8 cellular contexts compared by ENCODE assay signal in the genomic region with DNA sequence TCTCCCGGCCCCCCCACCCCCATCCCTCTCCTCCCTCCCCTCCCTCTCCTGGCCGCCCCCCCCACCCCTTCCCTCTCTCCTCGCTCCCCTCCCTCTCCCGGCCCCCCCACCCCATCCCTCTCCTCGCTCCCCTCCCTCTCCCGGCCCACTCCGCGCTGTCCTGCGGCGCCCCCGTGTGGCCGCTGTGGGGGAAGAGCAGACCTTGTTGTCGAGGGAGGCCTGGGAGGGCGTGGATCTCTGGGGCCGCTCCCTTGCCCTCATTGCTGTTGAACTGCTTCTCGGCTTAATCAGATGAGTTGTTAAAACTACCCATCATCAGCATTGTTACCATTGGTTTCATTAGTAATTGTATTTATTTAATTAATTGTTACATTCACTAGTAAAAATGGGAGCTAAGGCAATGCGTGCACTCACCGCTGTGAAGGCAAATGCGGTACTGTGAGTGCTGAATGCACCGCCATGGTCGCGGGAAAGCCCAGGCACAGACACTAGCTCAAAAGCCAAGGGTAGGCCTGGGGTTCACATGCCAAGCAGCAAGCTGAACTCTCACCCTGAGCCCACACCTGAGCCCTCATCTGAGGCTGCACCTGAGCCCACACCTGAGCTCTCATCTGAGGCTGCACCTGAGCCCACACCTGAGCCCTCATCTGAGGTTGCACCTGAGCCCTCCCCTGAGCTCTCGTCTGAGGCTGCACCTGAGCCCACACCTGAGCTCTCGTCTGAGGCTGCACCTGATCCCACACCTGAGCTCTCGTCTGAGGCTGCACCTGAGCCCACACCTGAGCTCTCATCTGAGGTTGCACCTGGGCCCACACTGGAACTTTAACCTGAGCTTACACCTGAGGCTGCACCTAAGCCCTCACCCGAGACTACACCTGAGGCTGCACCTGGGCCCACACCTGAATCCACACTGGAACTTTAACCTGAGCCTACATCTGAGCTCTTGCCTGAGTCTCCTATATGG. TPM values are rescaled to one million over a fixed set of nuclear protein-coding genes. Genes with fewer than 3 reads are reported as not detected.
DNase-seq lines count a peak whose midpoint lies in the region; ATAC-seq and TF ChIP-seq lines count a peak whose summit lies in the region.

No MANE protein-coding gene starts in this region.

- H3K27ac ChIP-seq in DND-41 (ENCODE audit: low read length) (no peak overlapping the region), SU-DHL-6 (ENCODE audit: low read depth, low read length) (no peak overlapping the region), cardiac muscle cell (no peak overlapping the region)

- H3K36me3 Mint-ChIP-seq in activated naive CD4-positive, alpha-beta T cell treated with anti-CD3 and anti-CD28 coated beads, Interleukin-2, amount 50 U/mL, for 24 hours: no peaks in the 10 kb centered on the region

- no peaks in the 10 kb centered on the region for H3K9me3 Mint-ChIP-seq in activated naive CD4-positive, alpha-beta T cell treated with anti-CD3 and anti-CD28 coated beads, Interleukin-2, amount 50 U/mL, for 24 hours

- H3K27me3 ChIP-seq in DND-41 (ENCODE audit: insufficient read depth, low read length, poor library complexity) (no peaks in the 10 kb centered on the region), Loucy (ENCODE audit: insufficient read depth, low read length, poor library complexity, severe bottlenecking) (no peaks in the 10 kb centered on the region), SU-DHL-6 (ENCODE audit: low read length) (no peaks in the 10 kb centered on the region), cardiac muscle cell (no peaks in the 10 kb centered on the region)

- H3K79me2 ChIP-seq in DND-41 (ENCODE audit: insufficient read depth, low read length) (0 out of 2 replicates have a peak, but pooled peaks cover 4% of the 10 kb centered on the region), Loucy (ENCODE audit: insufficient read depth, low read length) (no peaks in the 10 kb centered on the region), SU-DHL-6 (ENCODE audit: insufficient read depth, low read length) (no peaks in the 10 kb centered on the region)

- peak overlapping the region; percentile 4 for H3K27ac Mint-ChIP-seq in activated naive CD4-positive, alpha-beta T cell treated with anti-CD3 and anti-CD28 coated beads, Interleukin-2, amount 50 U/mL, for 24 hours

- H3F3A ChIP-seq in Loucy (ENCODE audit: low read depth) (no peaks in the 10 kb centered on the region), SU-DHL-6 (ENCODE audit: insufficient read depth) (no peaks in the 10 kb centered on the region)

- H2AFZ ChIP-seq in DND-41 (ENCODE audit: low read depth, low read length) (no peak overlapping the region), Loucy (ENCODE audit: low read length) (no peak overlapping the region), SU-DHL-6 (ENCODE audit: low read depth, low read length, severe bottlenecking) (no peak overlapping the region)

- H3K4me3 Mint-ChIP-seq in activated naive CD4-positive, alpha-beta T cell treated with anti-CD3 and anti-CD28 coated beads, Interleukin-2, amount 50 U/mL, for 24 hours: no peak overlapping the region

- H3K27me3 Mint-ChIP-seq in activated naive CD4-positive, alpha-beta T cell treated with anti-CD3 and anti-CD28 coated beads, Interleukin-2, amount 50 U/mL, for 24 hours: no peaks in the 10 kb centered on the region

- peaks cover 26% of the 10 kb centered on the region for H3K4me1 Mint-ChIP-seq in activated naive CD4-positive, alpha-beta T cell treated with anti-CD3 and anti-CD28 coated beads, Interleukin-2, amount 50 U/mL, for 24 hours

- no peaks in the 10 kb centered on the region for H3K36me3 ChIP-seq in DND-41 (ENCODE audit: insufficient read depth, low read length)
- H3K36me3 ChIP-seq in Loucy (ENCODE audit: insufficient read depth, low read length): no peaks in the 10 kb centered on the region
- H3K36me3 ChIP-seq in SU-DHL-6 (ENCODE audit: low read length): no peaks in the 10 kb centered on the region
- H3K36me3 ChIP-seq in cardiac muscle cell: no peaks in the 10 kb centered on the region

- DNase-seq in DND-41 (peak; percentile 83), cardiac muscle cell (ENCODE audit: low read depth in 1 of 2, low spot score in 1 of 2) (peak; percentile 78 to 82), retina (peak; percentile 82)

- peak; percentile 83 for TF ChIP-seq CTCF in DND-41 (IDR thresholded peaks at IDR 0.05; ENCODE audit: borderline replicate concordance, extremely low read depth, low read length, poor library complexity, severe bottlenecking)
- TF ChIP-seq CTCF in Loucy (conservative IDR thresholded peaks at IDR 0.05; ENCODE audit: low read length): peak; percentile 65
- TF ChIP-seq CTCF in SU-DHL-6 (IDR thresholded peaks at IDR 0.05; ENCODE audit: insufficient read depth, low read length, poor library complexity, severe bottlenecking): peak; percentile 44
- TF ChIP-seq CTCF in cardiac muscle cell (IDR thresholded peaks at IDR 0.05; ENCODE audit: low read depth, low read length): peak; percentile 72

- H3K4me1 ChIP-seq in DND-41 (ENCODE audit: insufficient read depth, low read length): peaks cover 29% of the 10 kb centered on the region
- H3K4me1 ChIP-seq in Loucy (ENCODE audit: insufficient read depth, low read length, poor library complexity, severe bottlenecking): peaks cover 27% of the 10 kb centered on the region
- peaks cover 3% of the 10 kb centered on the region for H3K4me1 ChIP-seq in cardiac muscle cell (ENCODE audit: low read depth)

- H3K4me2 ChIP-seq in DND-41 (ENCODE audit: insufficient read depth, low read length) (no peak overlapping the region), Loucy (ENCODE audit: low read depth, low read length, poor library complexity, severe bottlenecking) (no peak overlapping the region), SU-DHL-6 (ENCODE audit: low read depth, low read length, poor library complexity, severe bottlenecking) (no peak overlapping the region)

- no peaks in the 10 kb centered on the region; the same call in 1 of the 2 replicates for H4K20me1 ChIP-seq in DND-41 (ENCODE audit: insufficient read depth, low read length)
- no peaks in the 10 kb centered on the region for H4K20me1 ChIP-seq in Loucy (ENCODE audit: insufficient read depth, low read length, poor library complexity, severe bottlenecking)
- no peaks in the 10 kb centered on the region for H4K20me1 ChIP-seq in SU-DHL-6 (ENCODE audit: low read depth, low read length)

- ATAC-seq in DND-41 (ENCODE audit: insufficient read depth, low read depth): peak; percentile 47
- ATAC-seq in GM19463 (IDR thresholded peaks at IDR 0.05; ENCODE audit: unreplicated experiment): no peak
- ATAC-seq in GM19351 (IDR thresholded peaks at IDR 0.05; ENCODE audit: unreplicated experiment): no peak

- H3K4me3 ChIP-seq in DND-41 (ENCODE audit: low read depth in 1 of 2, low read length in 2 of 2) (no peak overlapping the region), Loucy (ENCODE audit: low read length, poor library complexity, severe bottlenecking) (no peak overlapping the region), SU-DHL-6 (ENCODE audit: insufficient read depth, low read length, poor library complexity, severe bottlenecking) (no peak overlapping the region), cardiac muscle cell (no peak overlapping the region)

- no peak overlapping the region for H3K9ac ChIP-seq in DND-41 (ENCODE audit: low read depth, low read length)
- H3K9ac ChIP-seq in Loucy (ENCODE audit: low read depth, low read length, poor library complexity, severe bottlenecking): no peak overlapping the region
- no peak overlapping the region for H3K9ac ChIP-seq in SU-DHL-6 (ENCODE audit: low read length)

- H3K9me3 ChIP-seq in DND-41 (ENCODE audit: insufficient read depth, low read length, severe bottlenecking) (no peaks in the 10 kb centered on the region), Loucy (ENCODE audit: insufficient read depth, low read depth, low read length) (no peaks in the 10 kb centered on the region), SU-DHL-6 (ENCODE audit: insufficient read depth, low read length) (no peaks in the 10 kb centered on the region; the same call in 1 of the 2 replicates), cardiac muscle cell (ENCODE audit: low read depth) (no peaks in the 10 kb centered on the region)

- H3K9me2 ChIP-seq in Loucy (replicated peaks; ENCODE audit: low read depth, low read length) (no peaks in the 10 kb centered on the region), SU-DHL-6 (replicated peaks; ENCODE audit: insufficient read depth, low read length) (no peaks in the 10 kb centered on the region)

RNA-seq across cellular contexts. Expression of gene RTP5, which starts 8.8 kb away (rescaled TPM):
- total RNA-seq in cardiac muscle cell: not detected in 2 replicates
- not detected in 2 replicates for polyA plus RNA-seq in cardiac muscle cell

RNA-seq across cellular contexts. Expression of gene PDCD1, which starts 19.6 kb away (rescaled TPM):
- not detected in 2 replicates for total RNA-seq in cardiac muscle cell
- polyA plus RNA-seq in cardiac muscle cell: not detected in 2 replicates
